In genomic region chr2:677056-677949, GRCh38 we compare ENCODE assay signal across 8 cellular contexts. TPM values are rescaled to one million over a fixed set of nuclear protein-coding genes. Genes with fewer than 3 reads are reported as not detected.
DNase-seq lines count a peak whose midpoint lies in the region; ATAC-seq and TF ChIP-seq lines count a peak whose summit lies in the region.

Gene TMEM18 (minus strand): TSS chr2:677406. CDS start chr2:677345, 61 bp downstream.

- peak within 1 kb of the TSS; percentile 100 for H3K27ac Mint-ChIP-seq in activated T-cell treated with anti-CD3 and anti-CD28 coated beads, Interleukin-2, amount 50 U/mL, for 24 hours
- H3K27ac Mint-ChIP-seq in natural killer cell = peak within 1 kb of the TSS; percentile 98

- peak within 1 kb of the TSS; percentile 99 for H3K9ac ChIP-seq in fibroblast of lung (ENCODE audit: insufficient read depth, low read length)

- H3K36me3 ChIP-seq in fibroblast of lung (ENCODE audit: control insufficient read depth, insufficient read depth, low read length) (peaks cover 2% of the 10 kb centered on the region), suprapubic skin (peaks cover 12% of the 10 kb centered on the region)

- peak within 1 kb of the TSS; percentile 100 for H3K27ac ChIP-seq in fibroblast of lung (ENCODE audit: insufficient read depth, low read length)
- peak within 1 kb of the TSS; percentile 99 for H3K27ac ChIP-seq in suprapubic skin

- peak; percentile 38 to 92 for TF ChIP-seq POLR2A in suprapubic skin (IDR thresholded peaks at IDR 0.05)

- H3K4me2 ChIP-seq in fibroblast of lung (ENCODE audit: extremely low read depth, insufficient read depth, low read length) = peak within 1 kb of the TSS; percentile 91

- TF ChIP-seq CTCF in fibroblast of lung (conservative IDR thresholded peaks at IDR 0.05 in 1 of 2, IDR thresholded peaks at IDR 0.05 in 1 of 2; ENCODE audit: low read depth in 1 of 2, low read length in 2 of 2) = peak; percentile 13 to 38
- peak; percentile 48 for TF ChIP-seq CTCF in natural killer cell (IDR thresholded peaks at IDR 0.05)
- peak in 1 of 2 donors; percentile 21 for TF ChIP-seq CTCF in suprapubic skin (IDR thresholded peaks at IDR 0.05)

- H3K27me3 ChIP-seq in fibroblast of lung (ENCODE audit: control insufficient read depth, insufficient read depth, low read length) = no peaks in the 10 kb centered on the region
- no peaks in the 10 kb centered on the region for H3K27me3 ChIP-seq in suprapubic skin

- H4K20me1 ChIP-seq in fibroblast of lung (ENCODE audit: control insufficient read depth, extremely low read depth, insufficient read depth, low read length) = no peaks in the 10 kb centered on the region

- H3K36me3 Mint-ChIP-seq in activated T-cell treated with anti-CD3 and anti-CD28 coated beads, Interleukin-2, amount 50 U/mL, for 24 hours (ENCODE audit: low read depth) = peaks cover 53% of the 10 kb centered on the region
- H3K36me3 Mint-ChIP-seq in natural killer cell = no peaks in the 10 kb centered on the region

- peak within 1 kb of the TSS; percentile 85 to 99 (median 98) for H3K4me3 ChIP-seq in fibroblast of lung (replicated peaks in 1 of 4; ENCODE audit: control extremely low read depth in 1 of 4, insufficient read depth in 1 of 4, low read depth in 3 of 4, low read length in 4 of 4)
- peak within 1 kb of the TSS; percentile 74 for H3K4me3 ChIP-seq in suprapubic skin

- H3K79me2 ChIP-seq in fibroblast of lung (ENCODE audit: control insufficient read depth, insufficient read depth, low read length) = peaks cover 21% of the 10 kb centered on the region

- TF ChIP-seq EP300 in suprapubic skin (IDR thresholded peaks at IDR 0.05) = no peak

- H3K4me1 ChIP-seq in fibroblast of lung (ENCODE audit: control insufficient read depth, extremely low read depth, insufficient read depth, low read length) (peaks cover 22% of the 10 kb centered on the region), suprapubic skin (peaks cover 13% of the 10 kb centered on the region)

- no peaks in the 10 kb centered on the region for H3K9me3 ChIP-seq in fibroblast of lung (ENCODE audit: control insufficient read depth, insufficient read depth, low read depth, low read length)
- H3K9me3 ChIP-seq in suprapubic skin = no peaks in the 10 kb centered on the region

- H3K9me3 Mint-ChIP-seq in activated T-cell treated with anti-CD3 and anti-CD28 coated beads, Interleukin-2, amount 50 U/mL, for 24 hours = no peaks in the 10 kb centered on the region
- H3K9me3 Mint-ChIP-seq in natural killer cell = no peaks in the 10 kb centered on the region

- 1% methylated on average over 50 of the region's 67 CpGs for WGBS in suprapubic skin

- H3K4me1 Mint-ChIP-seq in activated T-cell treated with anti-CD3 and anti-CD28 coated beads, Interleukin-2, amount 50 U/mL, for 24 hours (ENCODE audit: low read depth) = peaks cover 45% of the 10 kb centered on the region
- H3K4me1 Mint-ChIP-seq in natural killer cell = peaks cover 44 to 50% of the 10 kb centered on the region in 2 donors

- H3K27me3 Mint-ChIP-seq in activated T-cell treated with anti-CD3 and anti-CD28 coated beads, Interleukin-2, amount 50 U/mL, for 24 hours = no peaks in the 10 kb centered on the region
- H3K27me3 Mint-ChIP-seq in natural killer cell (ENCODE audit: low read depth in 2 of 2) = no peaks in the 10 kb centered on the region

- peak within 1 kb of the TSS; percentile 97 for H2AFZ ChIP-seq in fibroblast of lung (ENCODE audit: low read length)

- DNase-seq in ELF-1 (ENCODE audit: low read depth, low spot score) (peak; percentile 98), KG1 (lab: John Stamatoyannopoulos, UW) (peak; percentile 94), fibroblast of lung (ENCODE audit: low read depth in 2 of 2) (peak; percentile 97 to 100), natural killer cell (peak; percentile 98), suprapubic skin (ENCODE audit: low spot score in 2 of 2) (peak; percentile 95 to 96)
- DNase-seq in activated T-cell treated with anti-CD3 and anti-CD28 coated beads, Interleukin-2, amount 50 U/mL, for 24 hours = peak; percentile 99

- peak; percentile 48 for ATAC-seq in GM21737 (IDR thresholded peaks at IDR 0.05; ENCODE audit: unreplicated experiment)
- ATAC-seq in natural killer cell = peak; percentile 78 to 92 (median 79)

- intact Hi-C loops in natural killer cell (cut with micrococcal nuclease) = loop anchor here (5.0 kb wide), 1 partner anchor 240 kb away; no protein-coding TSS in a partner anchor

- peak within 1 kb of the TSS; percentile 96 for H3K4me3 Mint-ChIP-seq in activated T-cell treated with anti-CD3 and anti-CD28 coated beads, Interleukin-2, amount 50 U/mL, for 24 hours
- H3K4me3 Mint-ChIP-seq in natural killer cell = peak within 1 kb of the TSS; percentile 98

TF ChIP-seq in PFSK-1, 5 proteins besides CTCF, POLR2A, EP300 and RAD21:
- TF ChIP-seq POLR2AphosphoS5 (IDR thresholded peaks at IDR 0.05; ENCODE audit: low read depth, low read length) (peak; percentile 98), REST (IDR thresholded peaks at IDR 0.05; ENCODE audit: insufficient read depth in 1 of 2, low read depth in 2 of 2, low read length in 2 of 2) (peak in 1 of 2 experiments; percentile 60; a peak in 2 of 4 replicates), TAF1 (IDR thresholded peaks at IDR 0.05; ENCODE audit: borderline replicate concordance, insufficient read depth, low read length) (peak; percentile 96), FOXP2 (optimal IDR thresholded peaks at IDR 0.05; ENCODE audit: borderline replicate concordance, extremely low read depth, extremely low read length, insufficient read depth) (no peak), SIN3A (IDR thresholded peaks at IDR 0.05; ENCODE audit: borderline replicate concordance, insufficient read depth, low read length) (peak; percentile 91)

RNA-seq across cellular contexts. Expression of gene TMEM18, which starts in this region (rescaled TPM):
- polyA plus RNA-seq in PFSK-1 (2012; ENCODE audit: insufficient read length, low read depth) = 36.0 TPM
- total RNA-seq in fibroblast of lung = 15.2 and 17.7 TPM in 2 replicates
- polyA plus RNA-seq in fibroblast of lung = 39.7 and 41.5 TPM in 2 replicates
- polyA plus RNA-seq in fibroblast of lung (2012) = 23.4 and 27.7 TPM in 2 replicates
- 5.2 and 5.9 TPM in 2 replicates for polyA minus RNA-seq in fibroblast of lung (ENCODE audit: low replicate concordance)
- total RNA-seq in natural killer cell = 10 to 100 TPM; 22.0 to 30.8 (median 22.1) TPM
- total RNA-seq in suprapubic skin = 10 to 100 TPM; 20.4 to 24.6 (median 22.0) TPM

Comparison
In these comparisons a context has a peak if more than half of its experiments do, and no peak if none do; other contexts are left out.
1. Peak in every context shown above with its lines: DNase-seq, ATAC-seq, H3K4me3 ChIP-seq and H3K27ac ChIP-seq.